11 cellular contexts compared by ENCODE assay signal in the genomic region with DNA sequence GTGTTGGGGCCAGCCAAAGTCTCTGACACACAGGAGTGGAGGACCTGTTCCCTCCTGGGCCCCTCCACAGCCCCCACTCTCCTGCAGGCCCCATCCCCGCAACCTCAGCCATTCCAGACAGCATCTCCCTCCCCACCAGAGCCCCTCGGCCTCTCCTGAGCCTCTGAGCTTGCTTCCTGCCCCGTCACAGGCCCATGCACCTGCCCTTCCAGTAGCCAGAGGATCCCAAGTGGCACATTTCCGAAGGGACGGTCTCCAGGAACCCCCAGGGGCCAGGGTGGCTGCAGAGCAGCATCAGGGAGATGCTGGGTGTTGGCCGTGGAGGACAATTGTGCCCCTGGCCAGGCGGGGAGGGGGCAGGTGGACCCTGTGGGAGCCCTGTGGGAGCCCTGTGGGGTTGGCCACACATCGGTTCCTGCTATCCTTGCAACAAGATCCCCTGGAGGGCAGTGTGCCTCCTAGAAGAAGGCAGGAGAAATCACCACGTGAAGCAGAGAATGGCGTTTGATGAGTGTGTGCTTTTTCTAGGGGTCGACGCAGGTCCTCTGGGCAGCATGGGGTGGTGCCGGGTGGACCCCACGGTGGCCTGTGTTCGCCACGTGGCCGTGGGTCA. TPM values are rescaled to one million over a fixed set of nuclear protein-coding genes. Genes with fewer than 3 reads are reported as not detected.
DNase-seq lines count a peak whose midpoint lies in the region; ATAC-seq and TF ChIP-seq lines count a peak whose summit lies in the region.
"Had no signal": no experiment of that assay in that cellular context is flagged by ENCODE, and none has a peak within 500 bp of the region (broad histone marks: within the 10 kb centered on the region; RNA-seq: fewer than 3 reads in every experiment).

No MANE protein-coding gene starts in this region.

- intact Hi-C loops in CD4-positive, alpha-beta memory T cell (cut with micrococcal nuclease) = no loop called here

- H3K36me3 ChIP-seq in lung (ENCODE audit: control insufficient read depth in 2 of 2, insufficient read depth in 2 of 2, low read length in 2 of 2) = peaks cover 0 to 76% of the 10 kb centered on the region in 2 donors
- H3K36me3 ChIP-seq in CD4-positive, alpha-beta memory T cell (ENCODE audit: insufficient read depth, low read length) = no peaks in the 10 kb centered on the region

- H3K4me1 ChIP-seq in lung (ENCODE audit: control insufficient read depth in 2 of 2, insufficient read depth in 2 of 2, low read length in 2 of 2) = peaks cover 0 to 58% of the 10 kb centered on the region in 2 donors
- H3K4me1 ChIP-seq in CD4-positive, alpha-beta memory T cell (ENCODE audit: insufficient read depth, low read length) = no peaks in the 10 kb centered on the region

- no peaks in the 10 kb centered on the region for H3K9me3 Mint-ChIP-seq in activated T-helper 17 cell treated with anti-CD3 and anti-CD28 coated beads, Interleukin-2, amount 50 U/mL, for 72 hours
- H3K9me3 Mint-ChIP-seq in CD4-positive, alpha-beta memory T cell = no peaks in the 10 kb centered on the region
- H3K9me3 Mint-ChIP-seq: activated T-cell treated with anti-CD3 and anti-CD28 coated beads, Interleukin-2, amount 50 U/mL, for 24 hours had no signal

- no peaks in the 10 kb centered on the region for H3K36me3 Mint-ChIP-seq in activated T-helper 17 cell treated with anti-CD3 and anti-CD28 coated beads, Interleukin-2, amount 50 U/mL, for 72 hours (ENCODE audit: low read depth)
- H3K36me3 Mint-ChIP-seq in CD4-positive, alpha-beta memory T cell = peaks cover 0 to 10% of the 10 kb centered on the region in 2 donors

- no peaks in the 10 kb centered on the region for H3K9me3 ChIP-seq in lung (ENCODE audit: control insufficient read depth in 2 of 2, insufficient read depth in 1 of 2, low read length in 1 of 2)
- H3K9me3 ChIP-seq in CD4-positive, alpha-beta memory T cell (ENCODE audit: control insufficient read depth in 1 of 2, low read length in 2 of 2) = no peaks in the 10 kb centered on the region

- ATAC-seq in lung (ENCODE audit: insufficient read depth, low FRiP score) (no peak), GM18909 (IDR thresholded peaks at IDR 0.05; ENCODE audit: poor library complexity, unreplicated experiment) (no peak)
- no peak for ATAC-seq in activated T-helper 17 cell treated with anti-CD3 and anti-CD28 coated beads, Interleukin-2, amount 50 U/mL, for 72 hours (replicated peaks)
- ATAC-seq: PC-3 had no signal

- H3K27ac ChIP-seq in lung (ENCODE audit: low read depth in 1 of 2, low read length in 1 of 2) (peak overlapping the region; percentile 23 to 91), temporal lobe (ENCODE audit: low read depth, low read length) (peak overlapping the region; percentile 85)
- H3K27ac ChIP-seq in CD4-positive, alpha-beta memory T cell (ENCODE audit: low read depth, low read length) = no peak overlapping the region

- no peak for TF ChIP-seq CTCF in lung (IDR thresholded peaks at IDR 0.05; ENCODE audit: control extremely low read depth, extremely low read depth)

- DNase-seq in cerebellar cortex (ENCODE audit: low spot score) = peak; percentile 16
- DNase-seq in lung (ENCODE audit: low spot score) = no peak
- no peak for DNase-seq in CD4-positive, alpha-beta memory T cell
- no peak for DNase-seq in ureter (ENCODE audit: low spot score)
- DNase-seq: activated T-cell treated with anti-CD3 and anti-CD28 coated beads, Interleukin-2, amount 50 U/mL, for 24 hours; NCI-H1930; PC-3 had no signal

- POLR2A ChIA-PET in CD4-positive, alpha-beta memory T cell (lab: Charles Lee; ENCODE audit: partially characterized antibody) = no interaction called here

- no peaks in the 10 kb centered on the region for H3K27me3 ChIP-seq in lung (ENCODE audit: control insufficient read depth, insufficient read depth)
- H3K27me3 ChIP-seq in CD4-positive, alpha-beta memory T cell (ENCODE audit: insufficient read depth, low read length) = no peaks in the 10 kb centered on the region

- H3K4me3 ChIP-seq in lung = no peak overlapping the region
- no peak overlapping the region for H3K4me3 ChIP-seq in CD4-positive, alpha-beta memory T cell (ENCODE audit: low read length in 2 of 2)

- H3K27ac Mint-ChIP-seq in activated T-helper 17 cell treated with anti-CD3 and anti-CD28 coated beads, Interleukin-2, amount 50 U/mL, for 72 hours = no peak overlapping the region
- H3K27ac Mint-ChIP-seq in CD4-positive, alpha-beta memory T cell = no peak overlapping the region
- H3K27ac Mint-ChIP-seq: activated T-cell treated with anti-CD3 and anti-CD28 coated beads, Interleukin-2, amount 50 U/mL, for 24 hours had no signal

- CTCF ChIA-PET in CD4-positive, alpha-beta memory T cell (lab: Charles Lee; ENCODE audit: partially characterized antibody) = no interaction called here

- H3K4me3 Mint-ChIP-seq in activated T-helper 17 cell treated with anti-CD3 and anti-CD28 coated beads, Interleukin-2, amount 50 U/mL, for 72 hours = no peak overlapping the region
- H3K4me3 Mint-ChIP-seq in CD4-positive, alpha-beta memory T cell = no peak overlapping the region
- H3K4me3 Mint-ChIP-seq: activated T-cell treated with anti-CD3 and anti-CD28 coated beads, Interleukin-2, amount 50 U/mL, for 24 hours had no signal

- TF ChIP-seq EP300 in Ishikawa (IDR thresholded peaks at IDR 0.05; ENCODE audit: borderline replicate concordance) = no peak

- H3K27me3 Mint-ChIP-seq in activated T-helper 17 cell treated with anti-CD3 and anti-CD28 coated beads, Interleukin-2, amount 50 U/mL, for 72 hours = no peaks in the 10 kb centered on the region
- H3K27me3 Mint-ChIP-seq in CD4-positive, alpha-beta memory T cell = no peaks in the 10 kb centered on the region
- H3K27me3 Mint-ChIP-seq: activated T-cell treated with anti-CD3 and anti-CD28 coated beads, Interleukin-2, amount 50 U/mL, for 24 hours had no signal

- 69 to 79% methylated on average over 17 of the region's 17 CpGs for WGBS in lung, 2 donors

- TF ChIP-seq RAD21 in Ishikawa (IDR thresholded peaks at IDR 0.05; ENCODE audit: low read depth) = no peak

- H3K4me1 Mint-ChIP-seq in activated T-helper 17 cell treated with anti-CD3 and anti-CD28 coated beads, Interleukin-2, amount 50 U/mL, for 72 hours = no peaks in the 10 kb centered on the region
- H3K4me1 Mint-ChIP-seq in CD4-positive, alpha-beta memory T cell = peaks cover 0 to 2% (median 0%) of the 10 kb centered on the region in 4 donors

TF ChIP-seq in Ishikawa, 13 proteins besides CTCF, POLR2A, EP300 and RAD21:
- TF ChIP-seq, protein P1, sequence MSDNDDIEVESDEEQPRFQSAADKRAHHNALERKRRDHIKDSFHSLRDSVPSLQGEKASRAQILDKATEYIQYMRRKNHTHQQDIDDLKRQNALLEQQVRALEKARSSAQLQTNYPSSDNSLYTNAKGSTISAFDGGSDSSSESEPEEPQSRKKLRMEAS (IDR thresholded peaks at IDR 0.05) = peak; percentile 69; the same call in 1 of the 2 replicates
- TF ChIP-seq TCF12 (IDR thresholded peaks at IDR 0.05; ENCODE audit: low read depth) (peak; percentile 55; the same call in 1 of the 2 replicates), ZBTB7A (IDR thresholded peaks at IDR 0.05; ENCODE audit: low read depth) (no peak; the same call in 1 of the 2 replicates)
- TF ChIP-seq, protein P2, sequence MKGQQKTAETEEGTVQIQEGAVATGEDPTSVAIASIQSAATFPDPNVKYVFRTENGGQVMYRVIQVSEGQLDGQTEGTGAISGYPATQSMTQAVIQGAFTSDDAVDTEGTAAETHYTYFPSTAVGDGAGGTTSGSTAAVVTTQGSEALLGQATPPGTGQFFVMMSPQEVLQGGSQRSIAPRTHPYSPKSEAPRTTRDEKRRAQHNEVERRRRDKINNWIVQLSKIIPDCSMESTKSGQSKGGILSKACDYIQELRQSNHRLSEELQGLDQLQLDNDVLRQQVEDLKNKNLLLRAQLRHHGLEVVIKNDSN (IDR thresholded peaks at IDR 0.05) = peak; percentile 30
- TF ChIP-seq, protein P3, sequence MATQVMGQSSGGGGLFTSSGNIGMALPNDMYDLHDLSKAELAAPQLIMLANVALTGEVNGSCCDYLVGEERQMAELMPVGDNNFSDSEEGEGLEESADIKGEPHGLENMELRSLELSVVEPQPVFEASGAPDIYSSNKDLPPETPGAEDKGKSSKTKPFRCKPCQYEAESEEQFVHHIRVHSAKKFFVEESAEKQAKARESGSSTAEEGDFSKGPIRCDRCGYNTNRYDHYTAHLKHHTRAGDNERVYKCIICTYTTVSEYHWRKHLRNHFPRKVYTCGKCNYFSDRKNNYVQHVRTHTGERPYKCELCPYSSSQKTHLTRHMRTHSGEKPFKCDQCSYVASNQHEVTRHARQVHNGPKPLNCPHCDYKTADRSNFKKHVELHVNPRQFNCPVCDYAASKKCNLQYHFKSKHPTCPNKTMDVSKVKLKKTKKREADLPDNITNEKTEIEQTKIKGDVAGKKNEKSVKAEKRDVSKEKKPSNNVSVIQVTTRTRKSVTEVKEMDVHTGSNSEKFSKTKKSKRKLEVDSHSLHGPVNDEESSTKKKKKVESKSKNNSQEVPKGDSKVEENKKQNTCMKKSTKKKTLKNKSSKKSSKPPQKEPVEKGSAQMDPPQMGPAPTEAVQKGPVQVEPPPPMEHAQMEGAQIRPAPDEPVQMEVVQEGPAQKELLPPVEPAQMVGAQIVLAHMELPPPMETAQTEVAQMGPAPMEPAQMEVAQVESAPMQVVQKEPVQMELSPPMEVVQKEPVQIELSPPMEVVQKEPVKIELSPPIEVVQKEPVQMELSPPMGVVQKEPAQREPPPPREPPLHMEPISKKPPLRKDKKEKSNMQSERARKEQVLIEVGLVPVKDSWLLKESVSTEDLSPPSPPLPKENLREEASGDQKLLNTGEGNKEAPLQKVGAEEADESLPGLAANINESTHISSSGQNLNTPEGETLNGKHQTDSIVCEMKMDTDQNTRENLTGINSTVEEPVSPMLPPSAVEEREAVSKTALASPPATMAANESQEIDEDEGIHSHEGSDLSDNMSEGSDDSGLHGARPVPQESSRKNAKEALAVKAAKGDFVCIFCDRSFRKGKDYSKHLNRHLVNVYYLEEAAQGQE (IDR thresholded peaks at IDR 0.05; ENCODE audit: low read depth) = no peak

RNA-seq across cellular contexts. Expression of a gene that starts 45.3 kb away (rescaled TPM):
- 10 to 100 TPM; 17.0 to 18.1 TPM for total RNA-seq in lung
- 1 to 10 TPM; 4.4 to 5.0 TPM for polyA plus RNA-seq in lung
- total RNA-seq in temporal lobe = 4.9 TPM
- total RNA-seq in activated T-helper 17 cell treated with anti-CD3 and anti-CD28 coated beads, Interleukin-2, amount 50 U/mL, for 72 hours = 10 to 100 TPM; 15.4 to 18.7 TPM
- total RNA-seq in CD4-positive, alpha-beta memory T cell = 10 to 100 TPM; 21.3 to 23.2 TPM
- 1 to 10 TPM in 1 of 2 donors, under 1 TPM in 1; 0.91 to 5.8 TPM for polyA plus RNA-seq in CD4-positive, alpha-beta memory T cell
- total RNA-seq in ureter = 29.1 TPM
